Comparison of ENCODE assay signal across 17 cellular contexts in the genomic region with DNA sequence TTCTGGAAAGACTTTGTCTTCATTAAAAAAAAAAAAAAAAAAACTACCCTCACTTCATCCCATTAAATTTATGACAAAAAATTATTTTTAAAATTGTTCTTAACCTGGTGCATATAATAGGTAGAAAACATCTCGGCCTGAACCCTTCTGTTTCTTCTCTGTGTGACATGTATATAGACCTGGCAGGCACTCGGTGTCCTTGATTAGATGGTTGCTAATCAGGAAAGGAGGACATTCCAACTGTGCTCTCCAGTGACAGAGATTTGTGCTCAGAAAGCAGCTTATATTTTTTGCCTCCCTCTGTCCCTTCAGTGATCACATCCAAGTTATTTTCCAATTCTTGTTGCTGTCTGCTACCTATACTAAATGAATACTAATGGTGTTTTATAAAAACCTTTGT.
"Had no signal": no experiment of that assay in that cellular context is flagged by ENCODE, and none has a peak within 500 bp of the region (broad histone marks: within the 10 kb centered on the region; RNA-seq: fewer than 3 reads in every experiment).

No MANE protein-coding gene starts in this region.

- H3K4me1 ChIP-seq: right lobe of liver, spleen, transverse colon had no signal

- H3K27me3 ChIP-seq: spleen, transverse colon had no signal

- H3K4me1 Mint-ChIP-seq: central memory CD8-positive, alpha-beta T cell; natural killer cell; neural crest cell; stimulated activated naive B cell treated with anti-CD40 and anti-IgM and Interleukin-4, amounts not matched to agents 10 μg/mL and 1 μg/mL and 100 μg/mL, for 72 hours; stimulated activated naive CD8-positive, alpha-beta T cell treated with anti-CD3 and anti-CD28 coated beads, Interleukin-15, amount 100 ng/mL, for 72 hours had no signal

- H3K4me3 ChIP-seq: dorsolateral prefrontal cortex, right lobe of liver, spleen, thoracic aorta, transverse colon had no signal

- H3K9me3 ChIP-seq: right lobe of liver, spleen, thoracic aorta, transverse colon had no signal

- H3K27me3 Mint-ChIP-seq: central memory CD8-positive, alpha-beta T cell; stimulated activated naive B cell treated with anti-CD40 and anti-IgM and Interleukin-4, amounts not matched to agents 10 μg/mL and 1 μg/mL and 100 μg/mL, for 72 hours; stimulated activated naive CD8-positive, alpha-beta T cell treated with anti-CD3 and anti-CD28 coated beads, Interleukin-15, amount 100 ng/mL, for 72 hours had no signal

- H3K9me3 Mint-ChIP-seq: central memory CD8-positive, alpha-beta T cell; neural crest cell; stimulated activated naive B cell treated with anti-CD40 and anti-IgM and Interleukin-4, amounts not matched to agents 10 μg/mL and 1 μg/mL and 100 μg/mL, for 72 hours; stimulated activated naive CD8-positive, alpha-beta T cell treated with anti-CD3 and anti-CD28 coated beads, Interleukin-15, amount 100 ng/mL, for 72 hours had no signal

- H3K36me3 ChIP-seq: right lobe of liver, spleen, thoracic aorta, transverse colon had no signal

- H3K27ac Mint-ChIP-seq: natural killer cell; stimulated activated naive B cell treated with anti-CD40 and anti-IgM and Interleukin-4, amounts not matched to agents 10 μg/mL and 1 μg/mL and 100 μg/mL, for 72 hours; stimulated activated naive CD8-positive, alpha-beta T cell treated with anti-CD3 and anti-CD28 coated beads, Interleukin-15, amount 100 ng/mL, for 72 hours had no signal

- H3K36me3 Mint-ChIP-seq: natural killer cell; stimulated activated naive B cell treated with anti-CD40 and anti-IgM and Interleukin-4, amounts not matched to agents 10 μg/mL and 1 μg/mL and 100 μg/mL, for 72 hours had no signal

- DNase-seq: cortex of kidney; effector CD8-positive, alpha-beta T cell; foreskin melanocyte; left cardiac atrium; natural killer cell; right lobe of liver; spleen; stimulated activated CD4-positive, alpha-beta T cell treated with anti-CD3 and anti-CD28 coated beads, Interleukin-15, amount 100 ng/mL, for 24 hours; stimulated activated CD4-positive, alpha-beta T cell treated with anti-CD3 and anti-CD28 coated beads, Interleukin-1b, Interleukin-23, amount 100 ng/mL, for 48 hours; stimulated activated CD4-positive, alpha-beta T cell treated with anti-CD3 and anti-CD28 coated beads, Interleukin-4, amount 100 ng/mL, for 24 hours; stimulated activated naive B cell treated with anti-CD40 and anti-IgM and Interleukin-4, amounts not matched to agents 10 μg/mL and 1 μg/mL and 100 μg/mL, for 72 hours; stimulated activated naive CD8-positive, alpha-beta T cell treated with anti-CD3 and anti-CD28 coated beads, Interleukin-15, amount 100 ng/mL, for 72 hours; transverse colon had no signal

- ATAC-seq: natural killer cell; right lobe of liver; stimulated activated naive B cell treated with anti-CD40 and anti-IgM and Interleukin-4, amounts not matched to agents 10 μg/mL and 1 μg/mL and 100 μg/mL, for 72 hours; stimulated activated naive CD8-positive, alpha-beta T cell treated with anti-CD3 and anti-CD28 coated beads, Interleukin-15, amount 100 ng/mL, for 72 hours had no signal

- H3K4me3 Mint-ChIP-seq: central memory CD8-positive, alpha-beta T cell; natural killer cell; neural crest cell; stimulated activated naive B cell treated with anti-CD40 and anti-IgM and Interleukin-4, amounts not matched to agents 10 μg/mL and 1 μg/mL and 100 μg/mL, for 72 hours; stimulated activated naive CD8-positive, alpha-beta T cell treated with anti-CD3 and anti-CD28 coated beads, Interleukin-15, amount 100 ng/mL, for 72 hours had no signal

- H3K27ac ChIP-seq: right lobe of liver, spleen, thoracic aorta had no signal
